ENCODE assay signal across 1 cellular context in genomic region chr2:20074001-20074648, GRCh38.
TF ChIP-seq lines count a peak whose summit lies in the region.

No MANE protein-coding gene starts in this region.

TF ChIP-seq in IMR-90, 13 proteins besides CTCF, POLR2A, EP300 and RAD21 (continued from another document):
- no peak for TF ChIP-seq NFE2L2 (IDR thresholded peaks at IDR 0.05; ENCODE audit: low read depth, low read length)
- TF ChIP-seq MAFK (IDR thresholded peaks at IDR 0.05; ENCODE audit: low read depth, low read length) = no peak
- TF ChIP-seq CHD1 (IDR thresholded peaks at IDR 0.05; ENCODE audit: low read depth, low read length) = no peak
- no peak for TF ChIP-seq RCOR1 (IDR thresholded peaks at IDR 0.05; ENCODE audit: insufficient replicate concordance, low read length)
